8 cellular contexts compared by ENCODE assay signal in genomic region chr4:89056953-89057398, GRCh38. TPM values are rescaled to one million over a fixed set of nuclear protein-coding genes. Genes with fewer than 3 reads are reported as not detected.
DNase-seq lines count a peak whose midpoint lies in the region; ATAC-seq and TF ChIP-seq lines count a peak whose summit lies in the region.

Gene FAM13A, minus strand, starts transcription at chr4:89057185. Its CDS starts 221 bp downstream, at chr4:89056964.

- POLR2A ChIA-PET in AG04450 (lab: Yijun Ruan, JAX), result no interaction called here

- TF ChIP-seq CTCF in AG04450 (IDR thresholded peaks at IDR 0.05; ENCODE audit: low read depth, low read length) (no peak), endodermal cell (conservative IDR thresholded peaks at IDR 0.05) (no peak), lower leg skin (IDR thresholded peaks at IDR 0.05) (no peak), subcutaneous adipose tissue (IDR thresholded peaks at IDR 0.05; ENCODE audit: low read depth) (no peak)

- H3K27ac ChIP-seq in AG04450 (ENCODE audit: low read depth, low read length) (peak within 1 kb of the TSS; percentile 59), endodermal cell (ENCODE audit: low read depth, low read length) (peak within 1 kb of the TSS; percentile 9)

- intact Hi-C loops in lower leg skin (cut with DNase I; ENCODE audit: low total_unique reads), result no loop called here

- H3K4me1 Mint-ChIP-seq in endodermal cell, result peaks cover 25% of the 10 kb centered on the region
- H3K4me1 Mint-ChIP-seq in activated naive CD4-positive, alpha-beta T cell treated with anti-CD3 and anti-CD28 coated beads, Interleukin-2, amount 10 ng/mL, durations not matched to agents 7 days and 5 days, result peaks cover 13% of the 10 kb centered on the region

- H3K4me3 ChIP-seq in AG04450 (ENCODE audit: low read depth, low read length), result peak within 1 kb of the TSS; percentile 69
- peak within 1 kb of the TSS; percentile 79 for H3K4me3 ChIP-seq in endodermal cell (ENCODE audit: low read length)
- peak within 1 kb of the TSS; percentile 15 for H3K4me3 ChIP-seq in lower leg skin (ENCODE audit: low read depth, poor library complexity, severe bottlenecking)

- peak within 1 kb of the TSS; percentile 27 for H3K9ac ChIP-seq in endodermal cell (ENCODE audit: extremely low read depth, low read length, poor library complexity, severe bottlenecking)

- no peaks in the 10 kb centered on the region for H3K36me3 Mint-ChIP-seq in endodermal cell (ENCODE audit: low read depth)
- H3K36me3 Mint-ChIP-seq in activated naive CD4-positive, alpha-beta T cell treated with anti-CD3 and anti-CD28 coated beads, Interleukin-2, amount 10 ng/mL, durations not matched to agents 7 days and 5 days, result peaks cover 4% of the 10 kb centered on the region

- DNase-seq in AG04450 (ENCODE audit: low read depth, low spot score) (peak; percentile 87), KBM-7 (peak; percentile 93), RPMI7951 (ENCODE audit: low read depth) (peak; percentile 93), endodermal cell (peak; percentile 88), lower leg skin (ENCODE audit: low spot score in 2 of 2) (peak; percentile 91 to 94)
- DNase-seq in activated naive CD4-positive, alpha-beta T cell treated with anti-CD3 and anti-CD28 coated beads, Interleukin-2, amount 10 ng/mL, durations not matched to agents 7 days and 5 days, result no peak

- H3K27ac Mint-ChIP-seq in endodermal cell, result peak within 1 kb of the TSS; percentile 92
- no peak within 1 kb of the TSS for H3K27ac Mint-ChIP-seq in activated naive CD4-positive, alpha-beta T cell treated with anti-CD3 and anti-CD28 coated beads, Interleukin-2, amount 10 ng/mL, durations not matched to agents 7 days and 5 days

- H3K4me3 Mint-ChIP-seq in endodermal cell, result peak within 1 kb of the TSS; percentile 67
- H3K4me3 Mint-ChIP-seq in activated naive CD4-positive, alpha-beta T cell treated with anti-CD3 and anti-CD28 coated beads, Interleukin-2, amount 10 ng/mL, durations not matched to agents 7 days and 5 days, result no peak within 1 kb of the TSS

- in situ Hi-C loops in KBM-7 (cut with MboI; ENCODE audit: low pct_unique_long_range_greater_than_20kb, low sequenced_read_pairs), result no loop called here

- peaks cover 5% of the 10 kb centered on the region for H3K27me3 Mint-ChIP-seq in endodermal cell (ENCODE audit: insufficient read depth)
- H3K27me3 Mint-ChIP-seq in activated naive CD4-positive, alpha-beta T cell treated with anti-CD3 and anti-CD28 coated beads, Interleukin-2, amount 10 ng/mL, durations not matched to agents 7 days and 5 days, result no peaks in the 10 kb centered on the region

- H3K36me3 ChIP-seq in endodermal cell (ENCODE audit: control insufficient read depth, insufficient read depth, low read length), result no peaks in the 10 kb centered on the region

- whole genome bisulfite sequencing in endodermal cell (ENCODE audit: insufficient coverage in 1 of 2, insufficient read length in 1 of 2), 2 experiments, result 1 to 3% methylated on average over 4 to 9 of the region's 9 CpGs
- 6 to 7% methylated on average over 9 of the region's 9 CpGs for WGBS in lower leg skin, 2 donors

- peaks cover 3% of the 10 kb centered on the region for H3K4me1 ChIP-seq in endodermal cell (ENCODE audit: control insufficient read depth, insufficient read depth, low read length)

- H3K9me3 Mint-ChIP-seq in endodermal cell, result peaks cover 16% of the 10 kb centered on the region
- peaks cover 10% of the 10 kb centered on the region for H3K9me3 Mint-ChIP-seq in activated naive CD4-positive, alpha-beta T cell treated with anti-CD3 and anti-CD28 coated beads, Interleukin-2, amount 10 ng/mL, durations not matched to agents 7 days and 5 days

- peak; percentile 84 for ATAC-seq in GM18870 (IDR thresholded peaks at IDR 0.05; ENCODE audit: unreplicated experiment)

- no peak for TF ChIP-seq POLR2A in lower leg skin (IDR thresholded peaks at IDR 0.05)

- H3K27me3 ChIP-seq in AG04450 (ENCODE audit: control insufficient read depth, insufficient read depth, low read length) (no peaks in the 10 kb centered on the region), endodermal cell (ENCODE audit: control insufficient read depth, insufficient read depth, low read length, poor library complexity, severe bottlenecking) (no peaks in the 10 kb centered on the region)

- CTCF ChIA-PET in AG04450 (lab: Charles Lee), result interaction anchor here (0.9 to 2.0 kb wide), 3 partner anchors 34 to 517 kb away, joined by 3 to 5 read pairs (median 3); no protein-coding TSS in a partner anchor
- CTCF ChIA-PET in activated naive CD4-positive, alpha-beta T cell treated with anti-CD3 and anti-CD28 coated beads, Interleukin-2, amount 10 ng/mL, durations not matched to agents 7 days and 5 days (lab: Charles Lee), result no interaction called here

- H3K9me3 ChIP-seq in AG04450 (ENCODE audit: control insufficient read depth, insufficient read depth, low read length) (no peaks in the 10 kb centered on the region), endodermal cell (ENCODE audit: control insufficient read depth, low read length) (no peaks in the 10 kb centered on the region)

RNA-seq across cellular contexts. Expression of gene FAM13A, which starts in this region (rescaled TPM):
- polyA plus RNA-seq in AG04450 (2011; rRNA removed), result 21.3 and 27.6 TPM in 2 replicates
- 41.2 and 46.4 TPM in 2 replicates for polyA minus RNA-seq in AG04450 (2011; rRNA and poly(A)+ RNA removed)
- total RNA-seq in RPMI7951 (2014; rRNA removed; shearing (Covaris generic)), result 8.0 and 9.9 TPM in 2 replicates
- total RNA-seq in endodermal cell (10 to 100 TPM; 13.6 to 17.0 TPM), lower leg skin (100 to 1,000 TPM in 2 of 4 donors, 10 to 100 TPM in 2; 50.0 to 303 (median 114) TPM), subcutaneous adipose tissue (100 to 1,000 TPM in 3 of 4 donors, 10 to 100 TPM in 1; 61.8 to 217 (median 152) TPM)
- 16.0 TPM for polyA plus RNA-seq in endodermal cell (2013, experiment 1 of 2)
- polyA plus RNA-seq in endodermal cell (2013, experiment 2 of 2), result 16.6 TPM

Comparison
In these comparisons a context has a peak if more than half of its experiments do, and no peak if none do; other contexts are left out.
1. H3K4me3 ChIP-seq: peak in every context shown above with its lines; median percentile 79 in endodermal cell; 69 in AG04450; 15 in lower leg skin.